ENCODE assay signal across 8 cellular contexts in the genomic region with DNA sequence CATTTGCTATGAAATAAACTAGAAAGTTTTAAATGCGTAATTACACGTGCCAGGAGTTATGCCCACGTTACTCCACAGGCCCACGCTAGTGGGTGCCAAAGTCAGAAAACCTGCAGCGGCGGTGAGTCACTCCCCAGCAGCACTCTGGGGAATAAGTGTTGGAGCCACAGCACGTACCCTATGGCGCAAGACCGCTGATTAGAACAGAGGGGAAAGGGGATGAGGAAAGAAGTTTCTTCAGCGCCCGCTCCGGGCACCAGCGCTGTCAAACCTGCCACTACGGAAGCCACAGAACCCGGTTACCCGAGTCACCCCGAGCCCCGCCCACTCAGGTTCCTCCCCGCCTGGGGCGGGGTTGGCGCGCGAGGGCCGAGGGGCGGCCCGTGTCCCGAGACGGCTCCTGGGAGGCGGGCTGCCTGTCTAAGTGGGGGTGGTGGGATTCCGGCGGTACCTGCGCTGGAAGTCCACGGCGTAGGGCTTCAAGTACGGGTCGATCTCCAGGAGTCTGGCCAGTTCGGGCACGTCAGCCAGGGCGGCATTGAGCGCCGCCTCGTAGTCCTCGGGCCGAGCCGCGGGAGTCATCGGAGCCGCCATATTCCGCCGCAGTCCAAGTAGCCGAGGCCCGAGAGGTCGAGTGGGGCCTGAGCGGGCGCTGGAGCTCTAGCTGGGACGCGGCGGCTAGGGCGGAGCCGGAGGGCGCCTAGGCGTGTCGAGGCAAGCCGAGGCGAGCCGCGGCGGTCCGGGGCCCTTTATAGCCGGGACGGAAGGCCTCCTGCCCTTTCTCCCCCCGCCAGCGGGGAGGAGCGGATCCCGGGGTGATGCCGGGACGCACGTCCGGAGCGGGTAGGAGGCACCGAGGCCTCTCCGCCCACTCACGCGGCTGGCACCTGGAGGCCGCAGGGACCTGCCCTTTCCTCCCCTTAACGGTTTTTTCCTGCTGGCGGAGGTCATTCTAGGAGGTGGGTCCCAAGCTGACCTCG. TPM values are rescaled to one million over a fixed set of nuclear protein-coding genes. Genes with fewer than 3 reads are reported as not detected.
A peak's percentile ranks its signal among the peaks of the same experiment; 100 is the strongest.
DNase-seq lines count a peak whose midpoint lies in the region; ATAC-seq and TF ChIP-seq lines count a peak whose summit lies in the region.

A gene (minus strand): TSS at position 722 of the 980 bp plus-strand sequence. CDS start 128 bp downstream, at position 594.

- peak; percentile 90 for ATAC-seq in GM21723 (IDR thresholded peaks at IDR 0.05; ENCODE audit: unreplicated experiment)
- ATAC-seq in naive thymus-derived CD4-positive, alpha-beta T cell = peak; percentile 93
- ATAC-seq in stimulated activated naive B cell treated with anti-CD40 and anti-IgM and Interleukin-4, amounts not matched to agents 10 μg/mL and 1 μg/mL and 100 μg/mL, for 72 hours (replicated peaks) = peak; percentile 87 to 90

- H3K4me3 ChIP-seq in DOHH2 (ENCODE audit: low read length) (peak within 1 kb of the TSS; percentile 83), fibroblast of lung (replicated peaks in 1 of 4; ENCODE audit: control extremely low read depth in 1 of 4, insufficient read depth in 1 of 4, low read depth in 3 of 4, low read length in 4 of 4) (peak within 1 kb of the TSS; percentile 75 to 97 (median 80))
- H3K4me3 ChIP-seq in naive thymus-derived CD4-positive, alpha-beta T cell (ENCODE audit: low read length) = peak within 1 kb of the TSS; percentile 63

- H3K27me3 ChIP-seq in DOHH2 (ENCODE audit: control insufficient read depth, low read length) = no peaks in the 10 kb centered on the region
- no peaks in the 10 kb centered on the region for H3K27me3 ChIP-seq in fibroblast of lung (ENCODE audit: control insufficient read depth, insufficient read depth, low read length)
- H3K27me3 ChIP-seq in naive thymus-derived CD4-positive, alpha-beta T cell (ENCODE audit: control insufficient read depth in 2 of 2, insufficient read depth in 2 of 2, low read length in 2 of 2) = no peaks in the 10 kb centered on the region

- H3K27ac ChIP-seq in DOHH2 (ENCODE audit: low read depth, low read length) = peak within 1 kb of the TSS; percentile 70
- peak within 1 kb of the TSS; percentile 95 for H3K27ac ChIP-seq in fibroblast of lung (ENCODE audit: insufficient read depth, low read length)
- H3K27ac ChIP-seq in naive thymus-derived CD4-positive, alpha-beta T cell (ENCODE audit: low read depth, low read length) = peak within 1 kb of the TSS; percentile 93

- TF ChIP-seq CTCF in DOHH2 (IDR thresholded peaks at IDR 0.05; ENCODE audit: low read depth, low read length, poor library complexity, severe bottlenecking) (peak; percentile 38), fibroblast of lung (conservative IDR thresholded peaks at IDR 0.05 in 1 of 2, IDR thresholded peaks at IDR 0.05 in 1 of 2; ENCODE audit: low read depth in 1 of 2, low read length in 2 of 2) (peak; percentile 29 to 59)

- H3K9me3 Mint-ChIP-seq in activated T-helper 1 cell treated with anti-CD3 and anti-CD28 coated beads, Interleukin-12 subunit alpha, Interleukin-12 subunit beta, Interleukin-2, Interleukin-4 antibody, amounts not matched to agents 30 ng/mL and 10 ng/mL and 1 ng/mL, durations not matched to agents 14 hours and 24 hours and 36 hours = peaks cover 16% of the 10 kb centered on the region
- peaks cover 0 to 9% (median 0%) of the 10 kb centered on the region in 11 donors for H3K9me3 Mint-ChIP-seq in naive thymus-derived CD4-positive, alpha-beta T cell
- H3K9me3 Mint-ChIP-seq in stimulated activated naive B cell treated with anti-CD40 and anti-IgM and Interleukin-4, amounts not matched to agents 10 μg/mL and 1 μg/mL and 100 μg/mL, for 72 hours = peaks cover 0 to 6% of the 10 kb centered on the region in 2 donors

- H4K20me1 ChIP-seq in DOHH2 (ENCODE audit: control insufficient read depth, insufficient read depth, low read depth, low read length) (no peaks in the 10 kb centered on the region), fibroblast of lung (ENCODE audit: control insufficient read depth, extremely low read depth, insufficient read depth, low read length) (no peaks in the 10 kb centered on the region)

- CTCF ChIA-PET in naive thymus-derived CD4-positive, alpha-beta T cell (lab: Charles Lee) = no interaction called here

- DNase-seq in KG1 (lab: John Stamatoyannopoulos, UW) (peak; percentile 90), RKO (ENCODE audit: low spot score) (peak; percentile 97), fibroblast of lung (ENCODE audit: low read depth in 2 of 2) (peak; percentile 91 to 98)
- peak; percentile 90 for DNase-seq in activated T-helper 1 cell treated with anti-CD3 and anti-CD28 coated beads, Interleukin-12 subunit alpha, Interleukin-12 subunit beta, Interleukin-2, Interleukin-4 antibody, amounts not matched to agents 30 ng/mL and 10 ng/mL and 1 ng/mL, durations not matched to agents 14 hours and 24 hours and 36 hours (ENCODE audit: low spot score)
- peak; percentile 85 to 95 (median 93) for DNase-seq in naive thymus-derived CD4-positive, alpha-beta T cell
- DNase-seq in stimulated activated naive B cell treated with anti-CD40 and anti-IgM and Interleukin-4, amounts not matched to agents 10 μg/mL and 1 μg/mL and 100 μg/mL, for 72 hours = peak; percentile 92

- POLR2A ChIA-PET in naive thymus-derived CD4-positive, alpha-beta T cell (lab: Charles Lee) = no interaction called here

- H3K9me3 ChIP-seq in DOHH2 (ENCODE audit: control insufficient read depth, insufficient read depth, low read length) (peaks cover 13% of the 10 kb centered on the region), fibroblast of lung (ENCODE audit: control insufficient read depth, insufficient read depth, low read depth, low read length) (no peaks in the 10 kb centered on the region)
- no peaks in the 10 kb centered on the region for H3K9me3 ChIP-seq in naive thymus-derived CD4-positive, alpha-beta T cell (ENCODE audit: control insufficient read depth in 2 of 3, low read length in 3 of 3)

- H3K9me2 ChIP-seq in DOHH2 (replicated peaks; ENCODE audit: control insufficient read depth, low read length) = no peaks in the 10 kb centered on the region

- H3K27me3 Mint-ChIP-seq in activated T-helper 1 cell treated with anti-CD3 and anti-CD28 coated beads, Interleukin-12 subunit alpha, Interleukin-12 subunit beta, Interleukin-2, Interleukin-4 antibody, amounts not matched to agents 30 ng/mL and 10 ng/mL and 1 ng/mL, durations not matched to agents 14 hours and 24 hours and 36 hours (ENCODE audit: insufficient read depth) = no peaks in the 10 kb centered on the region
- no peaks in the 10 kb centered on the region for H3K27me3 Mint-ChIP-seq in naive thymus-derived CD4-positive, alpha-beta T cell
- no peaks in the 10 kb centered on the region for H3K27me3 Mint-ChIP-seq in stimulated activated naive B cell treated with anti-CD40 and anti-IgM and Interleukin-4, amounts not matched to agents 10 μg/mL and 1 μg/mL and 100 μg/mL, for 72 hours

- H3K4me1 Mint-ChIP-seq in activated T-helper 1 cell treated with anti-CD3 and anti-CD28 coated beads, Interleukin-12 subunit alpha, Interleukin-12 subunit beta, Interleukin-2, Interleukin-4 antibody, amounts not matched to agents 30 ng/mL and 10 ng/mL and 1 ng/mL, durations not matched to agents 14 hours and 24 hours and 36 hours (ENCODE audit: low read depth) = peaks cover 44% of the 10 kb centered on the region
- H3K4me1 Mint-ChIP-seq in naive thymus-derived CD4-positive, alpha-beta T cell = peaks cover 11 to 42% (median 33%) of the 10 kb centered on the region in 7 donors
- peaks cover 14 to 28% of the 10 kb centered on the region in 2 donors for H3K4me1 Mint-ChIP-seq in stimulated activated naive B cell treated with anti-CD40 and anti-IgM and Interleukin-4, amounts not matched to agents 10 μg/mL and 1 μg/mL and 100 μg/mL, for 72 hours

- peaks cover 15% of the 10 kb centered on the region for H3F3A ChIP-seq in DOHH2 (ENCODE audit: control insufficient read depth, insufficient read depth)

- peaks cover 33% of the 10 kb centered on the region for H3K4me1 ChIP-seq in DOHH2 (ENCODE audit: control insufficient read depth, low read length)
- peaks cover 4% of the 10 kb centered on the region for H3K4me1 ChIP-seq in fibroblast of lung (ENCODE audit: control insufficient read depth, extremely low read depth, insufficient read depth, low read length)
- H3K4me1 ChIP-seq in naive thymus-derived CD4-positive, alpha-beta T cell (ENCODE audit: control insufficient read depth in 2 of 2, insufficient read depth in 2 of 2, low read length in 2 of 2) = peaks cover 16 to 18% of the 10 kb centered on the region in 2 donors

- H3K27ac Mint-ChIP-seq in activated T-helper 1 cell treated with anti-CD3 and anti-CD28 coated beads, Interleukin-12 subunit alpha, Interleukin-12 subunit beta, Interleukin-2, Interleukin-4 antibody, amounts not matched to agents 30 ng/mL and 10 ng/mL and 1 ng/mL, durations not matched to agents 14 hours and 24 hours and 36 hours = peak within 1 kb of the TSS; percentile 97
- H3K27ac Mint-ChIP-seq in naive thymus-derived CD4-positive, alpha-beta T cell = peak within 1 kb of the TSS; percentile 95 to 99 (median 99)
- peak within 1 kb of the TSS; percentile 99 for H3K27ac Mint-ChIP-seq in stimulated activated naive B cell treated with anti-CD40 and anti-IgM and Interleukin-4, amounts not matched to agents 10 μg/mL and 1 μg/mL and 100 μg/mL, for 72 hours

- intact Hi-C loops in activated T-helper 1 cell treated with anti-CD3 and anti-CD28 coated beads, Interleukin-12 subunit alpha, Interleukin-12 subunit beta, Interleukin-2, Interleukin-4 antibody, amounts not matched to agents 30 ng/mL and 10 ng/mL and 1 ng/mL, durations not matched to agents 14 hours and 24 hours and 36 hours (cut with micrococcal nuclease) = no loop called here
- intact Hi-C loops in naive thymus-derived CD4-positive, alpha-beta T cell (cut with micrococcal nuclease) = loop anchor here in 1 of 2 donors (10.0 kb wide), 2 partner anchors 96 to 176 kb away; no protein-coding TSS in a partner anchor

- H3K9ac ChIP-seq in fibroblast of lung (ENCODE audit: insufficient read depth, low read length) = peak within 1 kb of the TSS; percentile 91

- peak within 1 kb of the TSS; percentile 81 for H3K4me2 ChIP-seq in DOHH2 (ENCODE audit: low read length)
- H3K4me2 ChIP-seq in fibroblast of lung (ENCODE audit: extremely low read depth, insufficient read depth, low read length) = peak within 1 kb of the TSS; percentile 94

- peak within 1 kb of the TSS; percentile 94 for H3K4me3 Mint-ChIP-seq in activated T-helper 1 cell treated with anti-CD3 and anti-CD28 coated beads, Interleukin-12 subunit alpha, Interleukin-12 subunit beta, Interleukin-2, Interleukin-4 antibody, amounts not matched to agents 30 ng/mL and 10 ng/mL and 1 ng/mL, durations not matched to agents 14 hours and 24 hours and 36 hours
- H3K4me3 Mint-ChIP-seq in naive thymus-derived CD4-positive, alpha-beta T cell = peak within 1 kb of the TSS; percentile 82 to 99 (median 96)
- peak within 1 kb of the TSS; percentile 93 to 95 for H3K4me3 Mint-ChIP-seq in stimulated activated naive B cell treated with anti-CD40 and anti-IgM and Interleukin-4, amounts not matched to agents 10 μg/mL and 1 μg/mL and 100 μg/mL, for 72 hours

- H3K36me3 Mint-ChIP-seq in activated T-helper 1 cell treated with anti-CD3 and anti-CD28 coated beads, Interleukin-12 subunit alpha, Interleukin-12 subunit beta, Interleukin-2, Interleukin-4 antibody, amounts not matched to agents 30 ng/mL and 10 ng/mL and 1 ng/mL, durations not matched to agents 14 hours and 24 hours and 36 hours (ENCODE audit: low read depth) = peaks cover 35% of the 10 kb centered on the region
- peaks cover 0 to 39% (median 26%) of the 10 kb centered on the region in 5 donors for H3K36me3 Mint-ChIP-seq in naive thymus-derived CD4-positive, alpha-beta T cell
- H3K36me3 Mint-ChIP-seq in stimulated activated naive B cell treated with anti-CD40 and anti-IgM and Interleukin-4, amounts not matched to agents 10 μg/mL and 1 μg/mL and 100 μg/mL, for 72 hours = peaks cover 25 to 30% of the 10 kb centered on the region in 2 donors

- H3K79me2 ChIP-seq in DOHH2 (ENCODE audit: control insufficient read depth, low read length) = peaks cover 23% of the 10 kb centered on the region
- peaks cover 44% of the 10 kb centered on the region for H3K79me2 ChIP-seq in fibroblast of lung (ENCODE audit: control insufficient read depth, insufficient read depth, low read length)

- peak within 1 kb of the TSS; percentile 76 for H2AFZ ChIP-seq in fibroblast of lung (ENCODE audit: low read length)

- peaks cover 38% of the 10 kb centered on the region for H3K36me3 ChIP-seq in DOHH2 (ENCODE audit: control insufficient read depth, low read length)
- H3K36me3 ChIP-seq in fibroblast of lung (ENCODE audit: control insufficient read depth, insufficient read depth, low read length) = peaks cover 1% of the 10 kb centered on the region
- H3K36me3 ChIP-seq in naive thymus-derived CD4-positive, alpha-beta T cell (ENCODE audit: control insufficient read depth in 2 of 3, insufficient read depth in 3 of 3, low read length in 3 of 3) = peaks cover 0 to 6% (median 0%) of the 10 kb centered on the region in 3 experiments

RNA-seq across cellular contexts. Expression of the gene that starts here (rescaled TPM):
- total RNA-seq in activated T-helper 1 cell treated with anti-CD3 and anti-CD28 coated beads, Interleukin-12 subunit alpha, Interleukin-12 subunit beta, Interleukin-2, Interleukin-4 antibody, amounts not matched to agents 30 ng/mL and 10 ng/mL and 1 ng/mL, durations not matched to agents 14 hours and 24 hours and 36 hours = 24.6 and 25.7 TPM in 2 replicates
- 167 and 232 TPM in 2 replicates for total RNA-seq in fibroblast of lung
- polyA plus RNA-seq in fibroblast of lung = 108 and 153 TPM in 2 replicates
- 93.6 and 118 TPM in 2 replicates for polyA plus RNA-seq in fibroblast of lung (2012)
- polyA minus RNA-seq in fibroblast of lung (ENCODE audit: low replicate concordance) = 16.7 and 23.4 TPM in 2 replicates
- total RNA-seq in naive thymus-derived CD4-positive, alpha-beta T cell = 10 to 100 TPM in 1 of 5 experiments, 1 to 10 TPM in 4; 6.5 to 33.2 (median 8.3) TPM
- polyA plus RNA-seq in naive thymus-derived CD4-positive, alpha-beta T cell = 10 to 100 TPM in 1 of 2 donors, 1 to 10 TPM in 1; 8.0 to 12.1 TPM

Comparison
In these comparisons a context has a peak if more than half of its experiments do, and no peak if none do; other contexts are left out.
1. Peak in every context shown above with its lines: DNase-seq, ATAC-seq, H3K4me3 ChIP-seq and H3K27ac ChIP-seq.
2. RNA of the gene that starts here (polyA plus RNA-seq): 93.6 to 153 TPM in fibroblast of lung; 8.0 to 12.1 TPM in naive thymus-derived CD4-positive, alpha-beta T cell; every median in the first group is over 4 times any median in the second.